ENCODE assay signal across 8 cellular contexts in the genomic region with DNA sequence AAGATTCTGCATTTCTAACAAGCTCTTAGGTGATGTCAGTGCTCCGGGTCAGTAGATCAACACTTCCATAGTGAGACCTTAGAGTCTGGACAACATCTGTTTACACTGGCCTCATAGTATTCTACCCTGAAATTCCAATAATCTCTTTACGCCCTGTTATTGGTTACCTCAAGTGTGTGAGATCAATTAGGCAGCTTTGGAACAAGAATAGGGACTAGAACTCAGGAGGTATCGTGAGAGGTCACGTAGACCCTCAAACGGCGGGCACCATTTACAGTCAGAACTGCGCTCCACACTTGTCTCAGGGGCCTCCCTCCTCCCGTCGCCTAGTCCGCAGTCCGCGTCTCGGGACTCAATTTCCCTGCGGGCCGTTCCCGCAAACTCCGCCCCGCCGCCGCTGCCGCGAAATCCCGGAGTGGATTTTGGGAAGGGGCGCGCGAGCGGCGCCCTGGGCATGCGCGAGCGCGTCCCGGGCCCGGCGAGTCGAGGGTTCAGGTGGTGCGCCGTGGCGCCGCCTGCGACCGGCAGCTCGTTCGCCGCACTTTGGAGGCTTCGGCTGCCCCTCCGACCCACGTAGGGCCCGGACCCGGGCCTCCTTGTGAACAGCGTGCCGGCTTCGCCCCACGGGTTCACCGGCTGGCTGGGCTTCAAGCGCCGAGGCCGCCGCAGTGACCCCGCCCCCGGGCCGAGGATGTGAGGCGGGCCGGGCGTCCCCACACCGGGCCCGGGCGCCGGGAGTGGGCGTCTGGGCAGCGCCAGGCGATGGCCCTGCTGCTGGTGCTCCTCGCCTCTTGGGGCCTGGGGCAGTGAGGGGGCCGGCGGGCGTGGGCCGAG. TPM values are rescaled to one million over a fixed set of nuclear protein-coding genes. Genes with fewer than 3 reads are reported as not detected.
DNase-seq lines count a peak whose midpoint lies in the region; ATAC-seq, FAIRE-seq and TF ChIP-seq lines count a peak whose summit lies in the region.

A gene with protein sequence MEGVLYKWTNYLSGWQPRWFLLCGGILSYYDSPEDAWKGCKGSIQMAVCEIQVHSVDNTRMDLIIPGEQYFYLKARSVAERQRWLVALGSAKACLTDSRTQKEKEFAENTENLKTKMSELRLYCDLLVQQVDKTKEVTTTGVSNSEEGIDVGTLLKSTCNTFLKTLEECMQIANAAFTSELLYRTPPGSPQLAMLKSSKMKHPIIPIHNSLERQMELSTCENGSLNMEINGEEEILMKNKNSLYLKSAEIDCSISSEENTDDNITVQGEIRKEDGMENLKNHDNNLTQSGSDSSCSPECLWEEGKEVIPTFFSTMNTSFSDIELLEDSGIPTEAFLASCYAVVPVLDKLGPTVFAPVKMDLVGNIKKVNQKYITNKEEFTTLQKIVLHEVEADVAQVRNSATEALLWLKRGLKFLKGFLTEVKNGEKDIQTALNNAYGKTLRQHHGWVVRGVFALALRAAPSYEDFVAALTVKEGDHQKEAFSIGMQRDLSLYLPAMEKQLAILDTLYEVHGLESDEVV (plus strand): TSS at position 498 of the 834 bp plus-strand sequence. CDS start 351 bp downstream, outside the sequence.

- FAIRE-seq in urothelium cell line (lab: Jason Lieb, UNC): peak; percentile 48

- DNase-seq in GM13976 (ENCODE audit: low spot score) (peak; percentile 90), NCI-H128 (lab: John Stamatoyannopoulos, UW; ENCODE audit: unreplicated experiment) (peak; percentile 79), T-helper 2 cell (peak; percentile 74 to 92 (median 83)), right atrium auricular region (ENCODE audit: low spot score) (peak; percentile 88), pulmonary artery endothelial cell (ENCODE audit: low read depth, low spot score) (peak; percentile 47), urothelium cell line (ENCODE audit: low spot score) (peak; percentile 95)

- H3K27ac ChIP-seq in angular gyrus (ENCODE audit: low read depth, low read length): peak within 1 kb of the TSS; percentile 60
- peak within 1 kb of the TSS; percentile 85 to 92 for H3K27ac ChIP-seq in right atrium auricular region

- H3K4me1 ChIP-seq in right atrium auricular region: peaks cover 0 to 49% of the 10 kb centered on the region in 2 donors

- H3K4me3 ChIP-seq in right atrium auricular region: peak within 1 kb of the TSS; percentile 64 to 94

- H3K9me3 ChIP-seq in right atrium auricular region: no peaks in the 10 kb centered on the region

- no peaks in the 10 kb centered on the region for H3K36me3 ChIP-seq in right atrium auricular region

- peak; percentile 59 for ATAC-seq in HG02759 (IDR thresholded peaks at IDR 0.05; ENCODE audit: unreplicated experiment)

- in situ Hi-C loops in GM13976 (cut with MboI; ENCODE audit: low sequenced_read_pairs, unreplicated experiment): no loop called here

- no peaks in the 10 kb centered on the region for H3K27me3 ChIP-seq in right atrium auricular region

- TF ChIP-seq CTCF in GM13976 (IDR thresholded peaks at IDR 0.05; ENCODE audit: borderline replicate concordance, control extremely low read depth, extremely low read depth, insufficient read depth, missing control alignments) (no peak), right atrium auricular region (IDR thresholded peaks at IDR 0.05) (peak in 1 of 2 donors; percentile 29)

RNA-seq across cellular contexts. Expression of the gene that starts here (rescaled TPM):
- total RNA-seq in right atrium auricular region (1 to 10 TPM; 2.0 to 3.3 TPM), pulmonary artery endothelial cell (12.7 and 16.5 TPM in 2 replicates)

Comparison
In these comparisons a context has a peak if more than half of its experiments do, and no peak if none do; other contexts are left out.
1. Peak in every context shown above with its lines: DNase-seq, ATAC-seq, H3K4me3 ChIP-seq and H3K27ac ChIP-seq.